ENCODE assay signal across 30 cellular contexts in the genomic region with DNA sequence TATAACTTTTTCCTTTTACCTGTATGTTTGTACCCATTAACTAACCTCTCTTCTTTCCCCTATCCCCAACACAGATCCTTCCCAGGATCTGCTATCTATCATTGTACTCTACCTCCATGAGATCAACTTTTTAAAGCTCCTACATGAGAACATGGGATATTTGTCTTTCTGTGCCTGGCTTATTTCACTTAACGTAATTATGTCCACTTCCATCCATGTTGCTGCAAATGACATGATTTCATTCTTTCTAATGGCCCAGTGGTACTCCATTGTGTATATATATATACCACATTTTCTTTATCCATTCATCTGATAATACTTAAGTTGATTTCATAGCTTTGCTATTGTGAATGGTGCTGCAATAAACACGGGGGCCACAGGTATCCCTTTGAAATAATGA.
"Had no signal": no experiment of that assay in that cellular context is flagged by ENCODE, and none has a peak within 500 bp of the region (broad histone marks: within the 10 kb centered on the region; RNA-seq: fewer than 3 reads in every experiment).

No MANE protein-coding gene starts in this region.

- H3K27me3 Mint-ChIP-seq: dendritic cell treated with granulocyte-macrophage colony-stimulating factor and Interleukin-4, amounts not matched to agents 40 ng/mL and 50 ng/mL, for 4 days; naive B cell; progenitor cell of endocrine pancreas; stimulated activated naive B cell treated with anti-CD40 and anti-IgM and Interleukin-4, amounts not matched to agents 10 μg/mL and 1 μg/mL and 100 μg/mL, for 72 hours had no signal

- H3K27ac ChIP-seq: epithelial cell of prostate, gastroesophageal sphincter, heart left ventricle, left lung, neutrophil, pancreas, right lobe of liver, thoracic aorta, transverse colon, upper lobe of right lung, uterus had no signal

- DNase-seq: effector CD8-positive, alpha-beta T cell; endodermal cell; foreskin fibroblast; heart left ventricle; hippocampal formation; left cardiac atrium; left lung; mesenchymal stem cell; mucosa of descending colon; naive B cell; pancreas; right lobe of liver; small intestine; stimulated activated CD4-positive, alpha-beta T cell treated with anti-CD3 and anti-CD28 coated beads, Interleukin-15, amount 100 ng/mL, for 24 hours; stimulated activated CD4-positive, alpha-beta T cell treated with anti-CD3 and anti-CD28 coated beads, Interleukin-2, amount 100 ng/mL, for 48 hours; stimulated activated naive B cell treated with anti-CD40 and anti-IgM and Interleukin-4, amounts not matched to agents 10 μg/mL and 1 μg/mL and 100 μg/mL, for 72 hours; transverse colon; upper lobe of right lung; uterus had no signal

- ATAC-seq: esophagus mucosa; gastroesophageal sphincter; left lung; mucosa of descending colon; natural killer cell treated with Interleukin-12 subunit alpha and Interleukin-12 subunit beta and Interleukin-15 and Interleukin-18, amount 100 ng/mL, for 72 hours; right lobe of liver; stimulated activated naive B cell treated with anti-CD40 and anti-IgM and Interleukin-4, amounts not matched to agents 10 μg/mL and 1 μg/mL and 100 μg/mL, for 72 hours; upper lobe of right lung had no signal

- H3K27me3 ChIP-seq: gastroesophageal sphincter, heart left ventricle, neutrophil, pancreas, right lobe of liver, upper lobe of right lung, uterus had no signal

- H3K36me3 ChIP-seq: gastroesophageal sphincter, heart left ventricle, left lung, neutrophil, pancreas, right lobe of liver, thoracic aorta, transverse colon, upper lobe of right lung, uterus had no signal

- H3K9me3 Mint-ChIP-seq: dendritic cell treated with granulocyte-macrophage colony-stimulating factor and Interleukin-4, amounts not matched to agents 40 ng/mL and 50 ng/mL, for 4 days; endodermal cell; mesothelial cell of epicardium; naive B cell; natural killer cell treated with Interleukin-12 subunit alpha and Interleukin-12 subunit beta and Interleukin-15 and Interleukin-18, amount 100 ng/mL, for 72 hours; neural crest cell; stimulated activated naive B cell treated with anti-CD40 and anti-IgM and Interleukin-4, amounts not matched to agents 10 μg/mL and 1 μg/mL and 100 μg/mL, for 72 hours; stimulated activated naive CD8-positive, alpha-beta T cell treated with anti-CD3 and anti-CD28 coated beads, Interleukin-15, Interleukin-2, amounts not matched to agents 100 ng/mL and 50 ng/mL, for 24 hours had no signal

- H3K4me1 ChIP-seq: left lung, pancreas, right lobe of liver, transverse colon, upper lobe of right lung, uterus had no signal

- H3K27ac Mint-ChIP-seq: dendritic cell treated with granulocyte-macrophage colony-stimulating factor and Interleukin-4, amounts not matched to agents 40 ng/mL and 50 ng/mL, for 4 days; endodermal cell; mesothelial cell of epicardium; natural killer cell treated with Interleukin-12 subunit alpha and Interleukin-12 subunit beta and Interleukin-15 and Interleukin-18, amount 100 ng/mL, for 72 hours; progenitor cell of endocrine pancreas; stimulated activated naive B cell treated with anti-CD40 and anti-IgM and Interleukin-4, amounts not matched to agents 10 μg/mL and 1 μg/mL and 100 μg/mL, for 72 hours had no signal

- H3K36me3 Mint-ChIP-seq: mesothelial cell of epicardium; naive B cell; natural killer cell treated with Interleukin-12 subunit alpha and Interleukin-12 subunit beta and Interleukin-15 and Interleukin-18, amount 100 ng/mL, for 72 hours; stimulated activated naive B cell treated with anti-CD40 and anti-IgM and Interleukin-4, amounts not matched to agents 10 μg/mL and 1 μg/mL and 100 μg/mL, for 72 hours had no signal

- H3K9me3 ChIP-seq: gastroesophageal sphincter, heart left ventricle, left lung, mucosa of descending colon, neutrophil, pancreas, right lobe of liver, thoracic aorta, transverse colon, upper lobe of right lung, uterus had no signal

- H3K4me1 Mint-ChIP-seq: neural crest cell had no signal

- FAIRE-seq: pancreas, small intestine had no signal

- H3K4me3 Mint-ChIP-seq: dendritic cell treated with granulocyte-macrophage colony-stimulating factor and Interleukin-4, amounts not matched to agents 40 ng/mL and 50 ng/mL, for 4 days; endodermal cell; mesothelial cell of epicardium; naive B cell; natural killer cell treated with Interleukin-12 subunit alpha and Interleukin-12 subunit beta and Interleukin-15 and Interleukin-18, amount 100 ng/mL, for 72 hours; neural crest cell; stimulated activated naive B cell treated with anti-CD40 and anti-IgM and Interleukin-4, amounts not matched to agents 10 μg/mL and 1 μg/mL and 100 μg/mL, for 72 hours; stimulated activated naive CD8-positive, alpha-beta T cell treated with anti-CD3 and anti-CD28 coated beads, Interleukin-15, Interleukin-2, amounts not matched to agents 100 ng/mL and 50 ng/mL, for 24 hours had no signal

- H3K4me3 ChIP-seq: gastroesophageal sphincter, heart left ventricle, left lung, mucosa of descending colon, pancreas, right lobe of liver, thoracic aorta, transverse colon, upper lobe of right lung, uterus had no signal
